11 cellular contexts compared by ENCODE assay signal in the genomic region with DNA sequence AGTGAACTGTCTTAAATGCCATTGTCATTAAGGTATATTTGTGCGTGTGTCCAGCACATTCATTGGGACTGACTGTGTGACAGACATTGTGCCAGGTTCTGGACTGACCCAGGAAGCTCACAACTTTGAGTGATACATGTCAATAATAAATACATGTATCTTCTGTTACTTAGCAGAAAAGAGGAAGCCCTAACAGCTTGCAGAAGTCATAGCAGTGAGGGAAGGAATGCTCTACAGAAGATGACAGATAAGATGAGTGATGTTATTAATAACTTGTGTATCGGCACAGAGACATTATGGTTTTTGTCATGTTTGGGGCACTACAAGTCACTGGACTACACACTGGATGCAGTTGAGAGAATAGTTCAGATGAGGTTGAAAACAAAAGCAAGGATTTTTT. TPM values are rescaled to one million over a fixed set of nuclear protein-coding genes. Genes with fewer than 3 reads are reported as not detected.
DNase-seq lines count a peak whose midpoint lies in the region; ATAC-seq, FAIRE-seq and TF ChIP-seq lines count a peak whose summit lies in the region.
"Had no signal": no experiment of that assay in that cellular context is flagged by ENCODE, and none has a peak within 500 bp of the region (broad histone marks: within the 10 kb centered on the region; RNA-seq: fewer than 3 reads in every experiment).

No MANE protein-coding gene starts in this region.

- no peaks in the 10 kb centered on the region for H3K27me3 Mint-ChIP-seq in MCF 10A (ENCODE audit: insufficient read depth, unreplicated experiment)
- H3K27me3 Mint-ChIP-seq in stimulated activated memory B cell treated with anti-CD40 and anti-IgM and Interleukin-4, amounts not matched to agents 10 μg/mL and 1 μg/mL and 100 μg/mL, for 72 hours, result no peaks in the 10 kb centered on the region

- ATAC-seq in K562, result peak; percentile 19
- no peak for ATAC-seq in stimulated activated memory B cell treated with anti-CD40 and anti-IgM and Interleukin-4, amounts not matched to agents 10 μg/mL and 1 μg/mL and 100 μg/mL, for 72 hours
- ATAC-seq in HG03520 (IDR thresholded peaks at IDR 0.05; ENCODE audit: unreplicated experiment), result no peak
- no peak for ATAC-seq in HG03469 (IDR thresholded peaks at IDR 0.05; ENCODE audit: unreplicated experiment)
- ATAC-seq: upper lobe of right lung had no signal

- DNase-seq in MCF 10A (ENCODE audit: unreplicated experiment) (no peak), breast epithelium (ENCODE audit: low spot score in 2 of 2) (no peak), OCI-LY7 (ENCODE audit: low spot score) (peak; percentile 37), K562 (ENCODE audit: extremely low read depth in 1 of 4, low spot score in 3 of 4) (peak in 2 of 4 experiments; percentile 21 to 47), NCI-H510A treated with DMSO at 0.1 percent for 48 hours (lab: John Stamatoyannopoulos, UW) (no peak)
- DNase-seq: kidney, NCI-H1694, upper lobe of right lung had no signal

- H3K27ac ChIP-seq in breast epithelium (no peak overlapping the region), OCI-LY7 (ENCODE audit: low read depth, low read length, poor library complexity, severe bottlenecking) (peak overlapping the region; percentile 92), K562 (ENCODE audit: extremely low read depth, low read depth, low read length) (peak overlapping the region; percentile 94)

- no peak for FAIRE-seq in K562 (lab: Jason Lieb, UNC)
- FAIRE-seq: kidney had no signal

- H3K27me3 ChIP-seq in breast epithelium, result no peaks in the 10 kb centered on the region
- no peaks in the 10 kb centered on the region for H3K27me3 ChIP-seq in K562 (ENCODE audit: control insufficient read depth in 2 of 2, insufficient read depth in 2 of 2, low read length in 2 of 2)
- H3K27me3 ChIP-seq: upper lobe of right lung had no signal

- H3K27ac Mint-ChIP-seq in MCF 10A (ENCODE audit: low read depth, unreplicated experiment), result peak overlapping the region; percentile 96
- peak overlapping the region; percentile 98 for H3K27ac Mint-ChIP-seq in stimulated activated memory B cell treated with anti-CD40 and anti-IgM and Interleukin-4, amounts not matched to agents 10 μg/mL and 1 μg/mL and 100 μg/mL, for 72 hours

- H3K36me3 Mint-ChIP-seq in MCF 10A (ENCODE audit: insufficient read depth, unreplicated experiment), result peaks cover 56% of the 10 kb centered on the region
- peaks cover 8% of the 10 kb centered on the region for H3K36me3 Mint-ChIP-seq in stimulated activated memory B cell treated with anti-CD40 and anti-IgM and Interleukin-4, amounts not matched to agents 10 μg/mL and 1 μg/mL and 100 μg/mL, for 72 hours

- intact Hi-C loops in MCF 10A (cut with micrococcal nuclease), result loop anchor here (10.0 kb wide), 1 partner anchor 195 kb away; the partner anchor contains the start of gene CTH
- intact Hi-C loops in breast epithelium (cut with DNase I; ENCODE audit: low total_unique reads), result loop anchor here (2.0 kb wide), 1 partner anchor 43 kb away; no protein-coding TSS in a partner anchor
- intact Hi-C loops in OCI-LY7 (cut with micrococcal nuclease; ENCODE audit: unreplicated experiment), result no loop called here
- intact Hi-C loops in K562 (cut with micrococcal nuclease), result loop anchor here (5.0 kb wide), 1 partner anchor 192 kb away; the partner anchor contains the start of gene CTH

- peak overlapping the region; percentile 82 for H3K4me2 ChIP-seq in OCI-LY7 (ENCODE audit: low read length)
- H3K4me2 ChIP-seq in K562 (ENCODE audit: insufficient read depth, low read length), result peak overlapping the region; percentile 91

- H3K4me3 ChIP-seq in breast epithelium, result no peak overlapping the region
- H3K4me3 ChIP-seq in OCI-LY7 (ENCODE audit: low read depth, low read length, poor library complexity, severe bottlenecking), result peak overlapping the region; percentile 90
- H3K4me3 ChIP-seq in K562, result no peak overlapping the region

- TF ChIP-seq RAD21 in K562 (CRISPR knock-in tag; conservative IDR thresholded peaks at IDR 0.05 in 1 of 2, IDR thresholded peaks at IDR 0.05 in 1 of 2), result no peak

- no peak overlapping the region for H2AFZ ChIP-seq in OCI-LY7 (ENCODE audit: low read length)
- peak overlapping the region; percentile 24 for H2AFZ ChIP-seq in K562 (ENCODE audit: low read depth, low read length)

- no peak for TF ChIP-seq POLR2A in breast epithelium (IDR thresholded peaks at IDR 0.05)
- TF ChIP-seq POLR2A in K562 (conservative IDR thresholded peaks at IDR 0.05), result no peak

- POLR2A ChIA-PET in MCF 10A (lab: Yijun Ruan, JAX) (interaction anchor here (0.6 to 9.9 kb wide), 8 partner anchors 12 to 862 kb away, joined by 3 to 193 read pairs (median 9); partner anchors contain the start of genes ANKRD13C, CTH and LRRC40), OCI-LY7 (lab: Charles Lee) (interaction anchor here (1.0 to 5.1 kb wide), 4 partner anchors 9 to 133 kb away, joined by 3 to 92 read pairs (median 4); partner anchors contain the start of gene LRRC40), K562 (lab: Yijun Ruan, JAX) (interaction anchor here (0.8 to 4.2 kb wide), 6 partner anchors 11 to 180 kb away, joined by 3 to 58 read pairs (median 4); partner anchors contain the start of genes ANKRD13C and LRRC40)

- CTCF ChIA-PET in MCF 10A (lab: Yijun Ruan, JAX), result interaction anchor here (0.9 to 1.9 kb wide), 5 partner anchors 10 to 129 kb away, joined by 3 to 11 read pairs (median 3); no protein-coding TSS in a partner anchor
- CTCF ChIA-PET in OCI-LY7 (lab: Charles Lee; ENCODE audit: unreplicated experiment), result interaction anchor here (1.0 kb wide), 2 partner anchors 14 to 191 kb away, joined by 3 read pairs; partner anchors contain the start of gene CTH
- CTCF ChIA-PET in K562 (lab: Yijun Ruan, JAX; ENCODE audit: low intra/inter-chr PET ratio), result no interaction called here

- 4% methylated on average over 2 of the region's 2 CpGs for WGBS in K562 (ENCODE audit: insufficient coverage, low coverage, missing lambda C conversion rate)

- H3K79me2 ChIP-seq in OCI-LY7 (ENCODE audit: insufficient read depth, low read depth, low read length), result peaks cover 96% of the 10 kb centered on the region
- H3K79me2 ChIP-seq in K562 (ENCODE audit: control insufficient read depth, insufficient read depth, low read length), result peaks cover 99% of the 10 kb centered on the region

- no peaks in the 10 kb centered on the region for H3K36me3 ChIP-seq in breast epithelium
- H3K36me3 ChIP-seq in OCI-LY7 (ENCODE audit: insufficient read depth, low read length), result peaks cover 66% of the 10 kb centered on the region
- peaks cover 63% of the 10 kb centered on the region for H3K36me3 ChIP-seq in K562 (ENCODE audit: control insufficient read depth, insufficient read depth, low read length)

- H3K9me3 ChIP-seq in breast epithelium (no peaks in the 10 kb centered on the region), OCI-LY7 (ENCODE audit: low read length) (no peaks in the 10 kb centered on the region), K562 (replicated peaks; ENCODE audit: control insufficient read depth, insufficient read depth, low read depth, low read length) (no peaks in the 10 kb centered on the region)
- H3K9me3 ChIP-seq: upper lobe of right lung had no signal

- H3K9ac ChIP-seq in K562 (ENCODE audit: insufficient read depth in 1 of 2, low read depth in 2 of 2, low read length in 2 of 2), result peak overlapping the region in 1 of 2 experiments; percentile 94; a peak in 2 of 4 replicates

- H3K9me2 ChIP-seq in OCI-LY7 (ENCODE audit: insufficient read depth, low read length), result no peaks in the 10 kb centered on the region

- TF ChIP-seq EP300 in K562 (IDR thresholded peaks at IDR 0.05; ENCODE audit: low read length), result 0 out of 2 replicates have a peak, but pooled peaks have one; percentile 12

- BruUV-seq in MCF 10A (replicated peaks; lab: Mats Ljungman, UMichigan) (no TSS peak), OCI-LY7 (replicated peaks; lab: Mats Ljungman, UMichigan) (no TSS peak), K562 (replicated peaks; lab: Mats Ljungman, UMichigan) (no TSS peak)

- H3K4me1 ChIP-seq in breast epithelium, result no peaks in the 10 kb centered on the region
- peaks cover 48% of the 10 kb centered on the region for H3K4me1 ChIP-seq in OCI-LY7 (ENCODE audit: insufficient read depth, low read length, poor library complexity, severe bottlenecking)
- H3K4me1 ChIP-seq in K562 (replicated peaks in 1 of 2; ENCODE audit: control insufficient read depth in 2 of 2, insufficient read depth in 2 of 2, low read length in 2 of 2), result peaks cover 9 to 24% of the 10 kb centered on the region in 2 experiments; a peak in 4 of 5 replicates

- no peaks in the 10 kb centered on the region for H3K9me3 Mint-ChIP-seq in MCF 10A (ENCODE audit: unreplicated experiment)
- no peaks in the 10 kb centered on the region for H3K9me3 Mint-ChIP-seq in stimulated activated memory B cell treated with anti-CD40 and anti-IgM and Interleukin-4, amounts not matched to agents 10 μg/mL and 1 μg/mL and 100 μg/mL, for 72 hours

- peak overlapping the region; percentile 78 for H3K4me3 Mint-ChIP-seq in MCF 10A (ENCODE audit: unreplicated experiment)
- no peak overlapping the region for H3K4me3 Mint-ChIP-seq in stimulated activated memory B cell treated with anti-CD40 and anti-IgM and Interleukin-4, amounts not matched to agents 10 μg/mL and 1 μg/mL and 100 μg/mL, for 72 hours

- peaks cover 21% of the 10 kb centered on the region for H3K4me1 Mint-ChIP-seq in MCF 10A (ENCODE audit: insufficient read depth, unreplicated experiment)
- H3K4me1 Mint-ChIP-seq in stimulated activated memory B cell treated with anti-CD40 and anti-IgM and Interleukin-4, amounts not matched to agents 10 μg/mL and 1 μg/mL and 100 μg/mL, for 72 hours, result peaks cover 41% of the 10 kb centered on the region

- in situ Hi-C loops in K562 (cut with MboI), result no loop called here

- no peak for TF ChIP-seq CTCF in MCF 10A (IDR thresholded peaks at IDR 0.05; ENCODE audit: unreplicated experiment)
- no peak for TF ChIP-seq CTCF in breast epithelium (IDR thresholded peaks at IDR 0.05)
- TF ChIP-seq CTCF in OCI-LY7 (conservative IDR thresholded peaks at IDR 0.05; ENCODE audit: low read length), result no peak
- no peak for TF ChIP-seq CTCF in K562 (IDR thresholded peaks at IDR 0.05 in 2 of 3, conservative IDR thresholded peaks at IDR 0.05 in 1 of 3; ENCODE audit: insufficient read depth in 2 of 3, low read depth in 1 of 3, low read length in 3 of 3)

- H3K9me1 ChIP-seq in K562 (ENCODE audit: control insufficient read depth, insufficient read depth, low read length), result no peaks in the 10 kb centered on the region

- H4K20me1 ChIP-seq in OCI-LY7 (ENCODE audit: insufficient read depth, low read length), result peaks cover 20% of the 10 kb centered on the region
- H4K20me1 ChIP-seq in K562 (replicated peaks; ENCODE audit: control insufficient read depth, insufficient read depth, low read length), result peaks cover 8% of the 10 kb centered on the region; the same call in 1 of the 2 replicates

RNA-seq across cellular contexts. Expression of gene SRSF11, which starts 1.2 kb away (rescaled TPM):
- total RNA-seq in MCF 10A (2022) (209 and 218 TPM in 2 replicates), breast epithelium (100 to 1,000 TPM; 200 to 295 (median 225) TPM), OCI-LY7 (2022) (245 and 265 TPM in 2 replicates), K562 (2014; rRNA removed) (133 and 148 TPM in 2 replicates), K562 (2014; rRNA removed; fragmentation: Illumina TruSeq; extraction: Trizol) (190 and 214 TPM in 2 replicates), K562 (2015; rRNA removed; fragmentation: Illumina TruSeq; extraction: Trizol) (235 and 249 TPM in 2 replicates), K562 (2021) (143 and 159 TPM in 2 replicates)
- 165 and 198 TPM in 2 replicates for total RNA-seq in OCI-LY7 (2014; rRNA removed; shearing (Covaris generic))
- 358 and 824 TPM in 2 replicates for total RNA-seq in K562 (2011; cell fraction: chromatin; rRNA removed; ENCODE audit: low replicate concordance)
- total RNA-seq in K562 (2011; cell fraction: nucleolus; rRNA removed), result 166 and 191 TPM in 2 replicates
- 334 and 482 TPM in 2 replicates for total RNA-seq in K562 (2011; cell fraction: nucleoplasm; rRNA removed)
- polyA plus RNA-seq in K562 (2011; rRNA removed) (418 and 455 TPM in 2 replicates), K562 (2014; fragmentation: Illumina TruSeq; extraction: Trizol) (200 and 253 TPM in 2 replicates), K562 (2014; fragmentation: Nextera tagmentation; extraction: Ambion mirVana) (10 to 100 TPM; 76.9 to 79.2 TPM), K562 (2014; rRNA removed) (203 and 243 TPM in 2 replicates)
- 207 and 247 TPM in 2 replicates for polyA plus RNA-seq in K562 (2011; cell fraction: cytosol; rRNA removed)
- polyA plus RNA-seq in K562 (2011; cell fraction: nucleus; rRNA removed), result 1,205 and 1,296 TPM in 2 replicates
- 141 and 149 TPM in 2 replicates for polyA plus RNA-seq in K562 (2012)
- 284 and 290 TPM in 2 replicates for polyA minus RNA-seq in K562 (2011; rRNA and poly(A)+ RNA removed)
- 110 and 120 TPM in 2 replicates for polyA minus RNA-seq in K562 (2011; cell fraction: cytosol; rRNA and poly(A)+ RNA removed)
- 370 and 491 TPM in 2 replicates for polyA minus RNA-seq in K562 (2011; cell fraction: nucleus; rRNA and poly(A)+ RNA removed)

RNA-seq across cellular contexts. Expression of gene LRRC40, which starts 14.6 kb away (rescaled TPM):
- 14.7 and 14.9 TPM in 2 replicates for total RNA-seq in MCF 10A (2022)
- total RNA-seq in breast epithelium, result 10 to 100 TPM; 13.9 to 22.1 (median 15.4) TPM
- 20.1 and 20.3 TPM in 2 replicates for total RNA-seq in OCI-LY7 (2014; rRNA removed; shearing (Covaris generic))
- total RNA-seq in OCI-LY7 (2022), result 22.0 and 23.5 TPM in 2 replicates
- 9.0 and 30.2 TPM in 2 replicates for total RNA-seq in K562 (2011; cell fraction: chromatin; rRNA removed; ENCODE audit: low replicate concordance)
- total RNA-seq in K562 (2011; cell fraction: nucleolus; rRNA removed), result 4.3 and 5.8 TPM in 2 replicates
- 10.1 and 12.4 TPM in 2 replicates for total RNA-seq in K562 (2011; cell fraction: nucleoplasm; rRNA removed)
- 14.4 and 16.1 TPM in 2 replicates for total RNA-seq in K562 (2014; rRNA removed)
- 30.9 and 34.2 TPM in 2 replicates for total RNA-seq in K562 (2014; rRNA removed; fragmentation: Illumina TruSeq; extraction: Trizol)
- 27.1 and 31.4 TPM in 2 replicates for total RNA-seq in K562 (2015; rRNA removed; fragmentation: Illumina TruSeq; extraction: Trizol)
- total RNA-seq in K562 (2021), result 18.1 and 18.2 TPM in 2 replicates
- 24.9 and 33.7 TPM in 2 replicates for polyA plus RNA-seq in K562 (2011; rRNA removed)
- polyA plus RNA-seq in K562 (2011; cell fraction: cytosol; rRNA removed), result 3.9 and 11.4 TPM in 2 replicates
- 6.1 and 9.9 TPM in 2 replicates for polyA plus RNA-seq in K562 (2011; cell fraction: nucleus; rRNA removed)
- polyA plus RNA-seq in K562 (2012), result 13.8 and 16.1 TPM in 2 replicates
- polyA plus RNA-seq in K562 (2014; fragmentation: Illumina TruSeq; extraction: Trizol), result 23.3 and 28.5 TPM in 2 replicates
- polyA plus RNA-seq in K562 (2014; fragmentation: Nextera tagmentation; extraction: Ambion mirVana), result 10 to 100 TPM; 32.2 to 36.2 TPM
- polyA plus RNA-seq in K562 (2014; rRNA removed), result 19.9 and 20.4 TPM in 2 replicates
- 29.6 and 33.5 TPM in 2 replicates for polyA minus RNA-seq in K562 (2011; rRNA and poly(A)+ RNA removed)
- 8.5 and 12.5 TPM in 2 replicates for polyA minus RNA-seq in K562 (2011; cell fraction: cytosol; rRNA and poly(A)+ RNA removed)
- 10.2 and 21.0 TPM in 2 replicates for polyA minus RNA-seq in K562 (2011; cell fraction: nucleus; rRNA and poly(A)+ RNA removed)

Comparison
In these comparisons a context has a peak if more than half of its experiments do, and no peak if none do; other contexts are left out.
1. H3K27ac ChIP-seq: peak in OCI-LY7 (single experiment) and K562 (single experiment); none in breast epithelium (0 of 2).